In genomic region chr5:6632324-6632930, GRCh38 we compare ENCODE assay signal across 8 cellular contexts. TPM values are rescaled to one million over a fixed set of nuclear protein-coding genes. Genes with fewer than 3 reads are reported as not detected.
A peak's percentile ranks its signal among the peaks of the same experiment; 100 is the strongest.
DNase-seq lines count a peak whose midpoint lies in the region; ATAC-seq, FAIRE-seq and TF ChIP-seq lines count a peak whose summit lies in the region.

No MANE protein-coding gene starts in this region.

- H3K36me3 ChIP-seq in mesendoderm (ENCODE audit: control insufficient read depth, insufficient read depth, low read length) (peaks cover 6% of the 10 kb centered on the region), aorta (ENCODE audit: control insufficient read depth in 1 of 2, insufficient read depth in 2 of 2, low read length in 1 of 2) (no peaks in the 10 kb centered on the region)

- WGBS in A549 (ENCODE audit: missing lambda C conversion rate): 1% methylated on average over 17 of the region's 40 CpGs
- WGBS in mesendoderm (ENCODE audit: extremely low coverage, insufficient coverage, low lambda C conversion rate): no CpG with 5 or more reads among the region's 40 CpGs
- 1% methylated on average over 33 to 40 of the region's 40 CpGs for WGBS in aorta, 2 donors

- peak; percentile 60 to 67 for ATAC-seq in A549
- peak; percentile 27 for ATAC-seq in GM18502 (IDR thresholded peaks at IDR 0.05; ENCODE audit: poor library complexity, unreplicated experiment)
- peak; percentile 31 for ATAC-seq in HG02943 (IDR thresholded peaks at IDR 0.05; ENCODE audit: low read depth, unreplicated experiment)
- peak; percentile 42 for ATAC-seq in aorta (ENCODE audit: low FRiP score)

- no peak overlapping the region for H4K5ac ChIP-seq in mesendoderm (ENCODE audit: low read length)

- no peak for FAIRE-seq in A549 (lab: Jason Lieb, UNC)

- no peak for TF ChIP-seq CTCF in A549 (IDR thresholded peaks at IDR 0.05)
- no peak for TF ChIP-seq CTCF in coronary artery (IDR thresholded peaks at IDR 0.05)

- intact Hi-C loops in aorta (cut with DNase I): loop anchor here (2.0 to 10.0 kb wide), 5 partner anchors 80 to 1122 kb away; partner anchors contain the start of gene TENT4A (in 2 of the 2)

- TF ChIP-seq RAD21 in A549 (conservative IDR thresholded peaks at IDR 0.05 in 1 of 2, IDR thresholded peaks at IDR 0.05 in 1 of 2): no peak

- CTCF ChIA-PET in A549 (lab: Yijun Ruan, JAX): interaction anchor here (1.0 to 2.6 kb wide), 2 partner anchors 9 kb away, joined by 4 to 7 read pairs; no protein-coding TSS in a partner anchor

- H3K79me1 ChIP-seq in mesendoderm (ENCODE audit: low read length): peaks cover 29% of the 10 kb centered on the region

- peak overlapping the region; percentile 98 for H3K9ac ChIP-seq in mesendoderm (ENCODE audit: low read length)

- DNase-seq in A549 (ENCODE audit: low read depth in 1 of 2, low spot score in 1 of 2): peak in 1 of 2 experiments; percentile 35
- peak; percentile 28 for DNase-seq in NOMO-1 treated with dmso at 0.1 percent for 144 hours (lab: John Stamatoyannopoulos, UW; ENCODE audit: unreplicated experiment)
- DNase-seq in coronary artery (ENCODE audit: low spot score): no peak
- peak; percentile 64 for DNase-seq in mesendoderm
- peak in 1 of 2 donors; percentile 56 for DNase-seq in aorta
- no peak for DNase-seq in NCI-H1092 treated with DMSO at 0.1 percent for 48 hours (lab: John Stamatoyannopoulos, UW)

- H3K4me3 ChIP-seq in A549 (peak overlapping the region; percentile 77), coronary artery (peak overlapping the region; percentile 99), mesendoderm (ENCODE audit: low read length) (peak overlapping the region; percentile 100), aorta (ENCODE audit: low read length in 2 of 2) (peak overlapping the region; percentile 69 to 90)

- H3K4me2 ChIP-seq in A549 (peak overlapping the region; percentile 77), mesendoderm (ENCODE audit: low read length) (peak overlapping the region; percentile 98)

- H3K56ac ChIP-seq in mesendoderm (ENCODE audit: low read length): peak overlapping the region; percentile 96

- peaks cover 58% of the 10 kb centered on the region for H3K79me2 ChIP-seq in mesendoderm (ENCODE audit: control insufficient read depth, insufficient read depth, low read length)

- POLR2A ChIA-PET in A549 (lab: Yijun Ruan, JAX): interaction anchor here (1.0 to 1.6 kb wide), 4 partner anchors 9 to 80 kb away, joined by 3 to 24 read pairs (median 14); partner anchors contain the start of gene TENT4A

- peaks cover 19% of the 10 kb centered on the region for H3K4me1 ChIP-seq in A549
- H3K4me1 ChIP-seq in mesendoderm (ENCODE audit: control insufficient read depth, low read depth, low read length): peaks cover 4% of the 10 kb centered on the region
- no peaks in the 10 kb centered on the region for H3K4me1 ChIP-seq in aorta (ENCODE audit: control insufficient read depth in 1 of 2, insufficient read depth in 2 of 2, low read length in 2 of 2)

- no peaks in the 10 kb centered on the region for H3K9me3 ChIP-seq in A549
- no peaks in the 10 kb centered on the region for H3K9me3 ChIP-seq in aorta (ENCODE audit: control insufficient read depth, low read length)

- TF ChIP-seq POLR2A in A549 (IDR thresholded peaks at IDR 0.05; ENCODE audit: low read length): no peak

- H2AK5ac ChIP-seq in mesendoderm (ENCODE audit: low read length): peak overlapping the region; percentile 74

- H4K8ac ChIP-seq in mesendoderm (ENCODE audit: low read depth, low read length): peak overlapping the region; percentile 91

- peak overlapping the region; percentile 74 for H3K4ac ChIP-seq in mesendoderm (ENCODE audit: low read depth, low read length)

- peak overlapping the region; percentile 92 to 98 for H3K27ac ChIP-seq in A549
- peak overlapping the region; percentile 81 to 92 for H3K27ac ChIP-seq in coronary artery
- peak overlapping the region; percentile 81 for H3K27ac ChIP-seq in mesendoderm (ENCODE audit: low read depth, low read length)
- peak overlapping the region in 1 of 2 donors; percentile 69 for H3K27ac ChIP-seq in aorta (ENCODE audit: low read depth in 1 of 2, low read length in 2 of 2)

- no peak overlapping the region for H2BK120ac ChIP-seq in mesendoderm (ENCODE audit: low read depth, low read length)

- H3K18ac ChIP-seq in mesendoderm (ENCODE audit: low read length): peak overlapping the region; percentile 62

- H2BK15ac ChIP-seq in mesendoderm (replicated peaks; ENCODE audit: low read depth): no peak overlapping the region

- TF ChIP-seq EP300 in A549 (IDR thresholded peaks at IDR 0.05): no peak

- H3K27me3 ChIP-seq in mesendoderm (ENCODE audit: insufficient read depth, low read length, poor library complexity) (no peaks in the 10 kb centered on the region), aorta (ENCODE audit: control insufficient read depth in 1 of 2, insufficient read depth in 2 of 2, low read length in 1 of 2) (no peaks in the 10 kb centered on the region)

- H2BK5ac ChIP-seq in mesendoderm (ENCODE audit: low read length): no peak overlapping the region

- H3K23ac ChIP-seq in mesendoderm (ENCODE audit: low read length): peak overlapping the region; percentile 89

TF ChIP-seq in A549, 52 proteins besides CTCF, POLR2A, EP300 and RAD21:
- TF ChIP-seq TFCP2L1 (CRISPR knock-in tag; IDR thresholded peaks at IDR 0.05) (no peak), KDM5A (IDR thresholded peaks at IDR 0.05) (peak; percentile 43; the same call in 1 of the 2 replicates), MAZ (IDR thresholded peaks at IDR 0.05; ENCODE audit: borderline replicate concordance, low read depth, low read length) (no peak), BHLHE40 (IDR thresholded peaks at IDR 0.05; ENCODE audit: low read depth, low read length) (no peak), MYC (IDR thresholded peaks at IDR 0.05; ENCODE audit: borderline replicate concordance, low read length) (no peak), MAFK (IDR thresholded peaks at IDR 0.05; ENCODE audit: partially characterized antibody) (no peak), ATOH8 (CRISPR knock-in tag; IDR thresholded peaks at IDR 0.05; ENCODE audit: low read depth) (no peak), GATA3 (IDR thresholded peaks at IDR 0.05; ENCODE audit: borderline replicate concordance) (no peak)

RNA-seq across cellular contexts. Expression of gene NSUN2, which starts 0.4 kb away (rescaled TPM):
- polyA plus RNA-seq in A549 (2011; rRNA removed): 91.3 and 95.7 TPM in 2 replicates
- polyA plus RNA-seq in A549 (2012; cell fraction: cytosol; rRNA removed): 83.4 and 88.1 TPM in 2 replicates
- polyA plus RNA-seq in A549 (2012; cell fraction: nucleus; rRNA removed): 111 and 138 TPM in 2 replicates
- 99.4 to 109 TPM (median 101 TPM) in 3 replicates for polyA plus RNA-seq in A549 (2017; fragmentation: RNase III; extraction: RNeasy Plus Mini Kit Qiagen cat#74134 plus additional on column Dnase treatment)
- polyA minus RNA-seq in A549 (2011; rRNA and poly(A)+ RNA removed): 52.3 and 55.6 TPM in 2 replicates
- polyA plus RNA-seq in mesendoderm (2013, experiment 1 of 2): 90.6 TPM
- polyA plus RNA-seq in mesendoderm (2013, experiment 2 of 2): 87.8 TPM
- total RNA-seq in aorta: 10 to 100 TPM; 38.6 to 45.0 TPM
- 10 to 100 TPM; 15.0 to 46.1 TPM for polyA plus RNA-seq in aorta

RNA-seq across cellular contexts. Expression of gene SRD5A1, which starts 0.8 kb away (rescaled TPM):
- polyA plus RNA-seq in A549 (2011; rRNA removed): 25.4 and 28.1 TPM in 2 replicates
- 27.4 and 35.4 TPM in 2 replicates for polyA plus RNA-seq in A549 (2012; cell fraction: cytosol; rRNA removed)
- 33.2 and 41.8 TPM in 2 replicates for polyA plus RNA-seq in A549 (2012; cell fraction: nucleus; rRNA removed)
- polyA plus RNA-seq in A549 (2017; fragmentation: RNase III; extraction: RNeasy Plus Mini Kit Qiagen cat#74134 plus additional on column Dnase treatment): 9.7 to 12.2 TPM (median 11.1 TPM) in 3 replicates
- polyA minus RNA-seq in A549 (2011; rRNA and poly(A)+ RNA removed): 18.2 and 18.8 TPM in 2 replicates
- polyA plus RNA-seq in mesendoderm (2013, experiment 1 of 2): 11.2 TPM
- polyA plus RNA-seq in mesendoderm (2013, experiment 2 of 2): 11.9 TPM
- 1 to 10 TPM; 5.6 to 7.7 TPM for total RNA-seq in aorta
- 1 to 10 TPM; 2.5 to 3.7 TPM for polyA plus RNA-seq in aorta

Comparison
In these comparisons a context has a peak if more than half of its experiments do, and no peak if none do; other contexts are left out.
1. DNase-seq: peak in NOMO-1 treated with dmso at 0.1 percent for 144 hours (single experiment) and mesendoderm (single experiment); none in coronary artery (single experiment) and NCI-H1092 treated with DMSO at 0.1 percent for 48 hours (single experiment).
2. Peak in every context shown above with its lines, with median percentiles within 50 percentile points of each other: ATAC-seq and H3K4me3 ChIP-seq.